8 cellular contexts compared by ENCODE assay signal in the genomic region with DNA sequence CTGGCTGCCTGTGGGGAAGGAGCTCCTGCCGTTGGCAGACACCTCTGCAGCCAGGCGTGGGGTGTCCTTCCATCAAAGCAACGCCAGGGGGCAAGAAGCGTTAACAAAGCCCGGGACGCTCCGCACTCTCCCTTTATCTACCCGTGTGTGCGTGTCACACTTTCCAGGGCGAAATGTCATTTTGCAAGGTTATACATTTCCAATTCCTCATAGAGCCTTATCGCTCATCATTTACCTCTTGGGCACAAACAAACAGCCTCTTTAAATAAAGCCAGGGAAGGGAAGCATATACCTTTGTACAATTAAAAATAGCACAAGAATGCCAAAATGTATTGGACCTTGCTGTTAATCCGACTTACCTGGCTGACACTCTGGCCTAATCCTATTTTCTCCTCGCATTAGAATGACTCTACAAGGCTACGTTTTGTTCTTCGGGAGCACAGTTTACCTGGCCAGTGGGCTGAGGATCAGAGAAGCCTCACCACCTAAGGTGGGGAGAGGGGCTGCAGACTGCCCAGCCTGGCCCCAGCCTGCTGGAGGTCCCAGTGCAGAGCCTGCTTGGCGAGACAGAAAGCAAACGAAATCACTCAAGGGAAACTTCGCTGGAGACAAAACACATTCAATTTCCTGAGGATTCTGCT.
DNase-seq lines count a peak whose midpoint lies in the region; ATAC-seq, FAIRE-seq and TF ChIP-seq lines count a peak whose summit lies in the region.

No MANE protein-coding gene starts in this region.

- peaks cover 13 to 97% of the 10 kb centered on the region in 2 experiments; a peak in 4 of 5 replicates for H3K27me3 ChIP-seq in HepG2 (ENCODE audit: control insufficient read depth in 1 of 2, insufficient read depth in 2 of 2, low read length in 2 of 2)

- ATAC-seq in GM18868 (IDR thresholded peaks at IDR 0.05; ENCODE audit: unreplicated experiment) (peak; percentile 89), HG03108 (IDR thresholded peaks at IDR 0.05; ENCODE audit: unreplicated experiment) (peak; percentile 81), HepG2 (peak; percentile 88)

- peak; percentile 57 for TF ChIP-seq RAD21 in HepG2 (CRISPR knock-in tag; IDR thresholded peaks at IDR 0.05)

- POLR2A ChIA-PET in HepG2 (lab: Yijun Ruan, JAX) = interaction anchor here (0.5 kb wide), 1 partner anchor 16 kb away, joined by 3 read pairs; no protein-coding TSS in a partner anchor

- intact Hi-C loops in HepG2 (cut with micrococcal nuclease; ENCODE audit: unreplicated experiment) = loop anchor here (1.0 to 10.0 kb wide), 3 partner anchors 152 to 384 kb away; no protein-coding TSS in a partner anchor

- in situ Hi-C loops in HepG2 (cut with HindIII; ENCODE audit: extremely low pct_ligation_motif_present, low pct_unique_long_range_greater_than_20kb) = loop anchor here (25.0 kb wide), 1 partner anchor 382 kb away; no protein-coding TSS in a partner anchor

- H3K36me3 ChIP-seq in HepG2 (replicated peaks in 1 of 2; ENCODE audit: control insufficient read depth in 1 of 2, insufficient read depth in 2 of 2, low read length in 2 of 2) = no peaks in the 10 kb centered on the region

- H3K9ac ChIP-seq in HepG2 (ENCODE audit: insufficient read depth, low read depth, low read length) = no peak overlapping the region

- H3K9me3 ChIP-seq in HepG2 (ENCODE audit: low read length) = no peaks in the 10 kb centered on the region

- H3K27ac ChIP-seq in HepG2 (ENCODE audit: extremely low read length, insufficient read depth, low read length) = no peak overlapping the region

- TF ChIP-seq EP300 in HepG2 (IDR thresholded peaks at IDR 0.05; ENCODE audit: low read depth in 2 of 2, low read length in 2 of 2) (no peak), HepG2 (CRISPR knock-in tag; IDR thresholded peaks at IDR 0.05; ENCODE audit: borderline replicate concordance) (no peak)

- no TSS peak for BruUV-seq in HepG2 (replicated peaks; lab: Mats Ljungman, UMichigan)

- FAIRE-seq in HepG2 (lab: Jason Lieb, UNC) = peak; percentile 70

- DNase-seq in AG09319 (ENCODE audit: extremely low read depth, low read depth) (peak; percentile 16), NCI-H2227 treated with DMSO at 0.1 percent for 48 hours (lab: John Stamatoyannopoulos, UW) (peak; percentile 56), cerebellum (ENCODE audit: low spot score) (peak; percentile 88), HepG2 (ENCODE audit: low spot score) (peak; percentile 59)
- peak; percentile 52 for DNase-seq in activated CD4-positive, alpha-beta T cell treated with anti-CD3 and anti-CD28 coated beads for 1 hour
- DNase-seq in stimulated activated CD4-positive, alpha-beta T cell treated with anti-CD3 and anti-CD28 coated beads, TNF-alpha, amount 100 ng/mL, for 24 hours (ENCODE audit: low read depth in 3 of 3) = peak; percentile 54 to 76 (median 63)

- CTCF ChIA-PET in HepG2 (lab: Yijun Ruan, JAX; ENCODE audit: low intra/inter-chr PET ratio, low total read pairs) = interaction anchor here (0.8 to 1.6 kb wide), 3 partner anchors 24 to 388 kb away, joined by 3 to 7 read pairs (median 5); no protein-coding TSS in a partner anchor

- no peak for TF ChIP-seq POLR2A in HepG2 (IDR thresholded peaks at IDR 0.05; ENCODE audit: insufficient read depth in 1 of 2, low read depth in 2 of 2, low read length in 2 of 2)

- TF ChIP-seq CTCF in AG09319 (IDR thresholded peaks at IDR 0.05; ENCODE audit: low read depth, low read length) (peak; percentile 77), HepG2 (CRISPR knock-in tag; IDR thresholded peaks at IDR 0.05) (peak; percentile 84)

- H3K4me2 ChIP-seq in HepG2 (ENCODE audit: low read depth, low read length) = no peak overlapping the region

- WGBS in HepG2 (ENCODE audit: low lambda C conversion rate) = under 1% methylated on average over 18 of the region's 18 CpGs

- H3K79me2 ChIP-seq in HepG2 (ENCODE audit: insufficient read depth, low read length) = no peaks in the 10 kb centered on the region

- no peak overlapping the region for H2AFZ ChIP-seq in HepG2 (ENCODE audit: low read length)

- H4K20me1 ChIP-seq in HepG2 (ENCODE audit: insufficient read depth, low read length) = 0 out of 2 replicates have a peak, but pooled peaks cover 4% of the 10 kb centered on the region

- no peak overlapping the region for H3K4me3 ChIP-seq in HepG2 (replicated peaks in 1 of 3; ENCODE audit: insufficient read depth in 1 of 3, low read depth in 2 of 3, low read length in 3 of 3)

- H3K4me1 ChIP-seq in HepG2 (ENCODE audit: insufficient read depth, low read length) = peaks cover 25% of the 10 kb centered on the region

TF ChIP-seq in HepG2, 621 proteins besides CTCF, POLR2A, EP300 and RAD21 (continues in another document):
- TF ChIP-seq ZBTB21 (CRISPR knock-in tag; IDR thresholded peaks at IDR 0.05) = no peak
- no peak for TF ChIP-seq ISL2 (CRISPR knock-in tag; IDR thresholded peaks at IDR 0.05)
- no peak for TF ChIP-seq ZNF441 (CRISPR knock-in tag; IDR thresholded peaks at IDR 0.05; ENCODE audit: borderline replicate concordance)
- TF ChIP-seq TBL1XR1 (IDR thresholded peaks at IDR 0.05; ENCODE audit: borderline replicate concordance, low read length, partially characterized antibody) = no peak
- no peak for TF ChIP-seq HNRNPUL1 (IDR thresholded peaks at IDR 0.05; ENCODE audit: low read depth, low read length)
- TF ChIP-seq ZMYM2 (CRISPR knock-in tag; IDR thresholded peaks at IDR 0.05) = no peak
- no peak for TF ChIP-seq DNMT1 (CRISPR knock-in tag; IDR thresholded peaks at IDR 0.05)
- TF ChIP-seq PHF21A (CRISPR knock-in tag; IDR thresholded peaks at IDR 0.05) = no peak
- no peak for TF ChIP-seq EHMT2 (IDR thresholded peaks at IDR 0.05; ENCODE audit: borderline replicate concordance, low read depth, low read length)
- TF ChIP-seq ZFP36L2 (CRISPR knock-in tag; IDR thresholded peaks at IDR 0.05) = no peak
- TF ChIP-seq CBX2 (IDR thresholded peaks at IDR 0.05; ENCODE audit: low read depth, low read length) = peak; percentile 69; the same call in 1 of the 2 replicates
- TF ChIP-seq CBX2 (CRISPR knock-in tag; IDR thresholded peaks at IDR 0.05; ENCODE audit: low read depth) = no peak
- no peak for TF ChIP-seq ZNF101 (CRISPR knock-in tag; IDR thresholded peaks at IDR 0.05; ENCODE audit: borderline replicate concordance, low read depth)
- no peak for TF ChIP-seq ZNF619 (CRISPR knock-in tag; IDR thresholded peaks at IDR 0.05)
- no peak for TF ChIP-seq PLRG1 (conservative IDR thresholded peaks at IDR 0.05)
- TF ChIP-seq, protein P1, sequence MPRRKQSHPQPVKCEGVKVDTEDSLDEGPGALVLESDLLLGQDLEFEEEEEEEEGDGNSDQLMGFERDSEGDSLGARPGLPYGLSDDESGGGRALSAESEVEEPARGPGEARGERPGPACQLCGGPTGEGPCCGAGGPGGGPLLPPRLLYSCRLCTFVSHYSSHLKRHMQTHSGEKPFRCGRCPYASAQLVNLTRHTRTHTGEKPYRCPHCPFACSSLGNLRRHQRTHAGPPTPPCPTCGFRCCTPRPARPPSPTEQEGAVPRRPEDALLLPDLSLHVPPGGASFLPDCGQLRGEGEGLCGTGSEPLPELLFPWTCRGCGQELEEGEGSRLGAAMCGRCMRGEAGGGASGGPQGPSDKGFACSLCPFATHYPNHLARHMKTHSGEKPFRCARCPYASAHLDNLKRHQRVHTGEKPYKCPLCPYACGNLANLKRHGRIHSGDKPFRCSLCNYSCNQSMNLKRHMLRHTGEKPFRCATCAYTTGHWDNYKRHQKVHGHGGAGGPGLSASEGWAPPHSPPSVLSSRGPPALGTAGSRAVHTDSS (CRISPR knock-in tag; conservative IDR thresholded peaks at IDR 0.05) = no peak
- no peak for TF ChIP-seq ZNF292 (CRISPR knock-in tag; IDR thresholded peaks at IDR 0.05; ENCODE audit: borderline replicate concordance, low read depth)
- no peak for TF ChIP-seq ZNF781 (CRISPR knock-in tag; IDR thresholded peaks at IDR 0.05; ENCODE audit: borderline replicate concordance, not compliant biosample characterization)
- no peak for TF ChIP-seq SAFB2 (CRISPR knock-in tag; IDR thresholded peaks at IDR 0.05; ENCODE audit: borderline replicate concordance, low read depth)
- TF ChIP-seq ZFYVE20 (CRISPR knock-in tag; IDR thresholded peaks at IDR 0.05; ENCODE audit: borderline replicate concordance, low read depth) = no peak
- TF ChIP-seq DMTF1 (CRISPR knock-in tag; IDR thresholded peaks at IDR 0.05) = no peak

Comparison
In these comparisons a context has a peak if more than half of its experiments do, and no peak if none do; other contexts are left out.
1. DNase-seq: peak in every context shown above with its lines; median percentile 88 in cerebellum; 63 in stimulated activated CD4-positive, alpha-beta T cell treated with anti-CD3 and anti-CD28 coated beads, TNF-alpha, amount 100 ng/mL, for 24 hours; 59 in HepG2; 56 in NCI-H2227 treated with DMSO at 0.1 percent for 48 hours; 52 in activated CD4-positive, alpha-beta T cell treated with anti-CD3 and anti-CD28 coated beads for 1 hour; 16 in AG09319.